1 cellular context compared by ENCODE assay signal in the genomic region with DNA sequence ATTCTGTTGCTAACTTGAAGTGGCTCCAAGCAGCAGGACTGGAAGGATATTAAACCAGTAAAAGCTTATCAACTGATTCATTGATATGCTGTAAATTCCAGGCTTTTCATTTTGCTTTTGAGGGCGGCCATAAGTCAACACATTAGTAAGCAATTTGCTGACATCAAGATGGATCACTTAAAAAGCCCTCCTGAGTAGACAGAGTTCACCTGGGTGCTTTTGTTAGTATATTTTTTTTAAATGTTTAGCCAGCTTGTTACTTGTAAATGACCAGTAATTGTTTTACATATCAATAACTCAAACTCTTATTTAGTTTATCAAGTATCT.
TF ChIP-seq lines count a peak whose summit lies in the region.

No MANE protein-coding gene starts in this region.

TF ChIP-seq in WTC11, 78 proteins besides CTCF, POLR2A, EP300 and RAD21:
- no peak for TF ChIP-seq ZNF232 (CRISPR knock-in tag; IDR thresholded peaks at IDR 0.05)
- TF ChIP-seq SOX15 (CRISPR knock-in tag; IDR thresholded peaks at IDR 0.05): no peak
- TF ChIP-seq ZSCAN18 (CRISPR knock-in tag; IDR thresholded peaks at IDR 0.05): no peak
- no peak for TF ChIP-seq SMAD4 (CRISPR knock-in tag; IDR thresholded peaks at IDR 0.05)
- no peak for TF ChIP-seq ESRRA (CRISPR knock-in tag; IDR thresholded peaks at IDR 0.05; ENCODE audit: borderline replicate concordance)
- no peak for TF ChIP-seq KAT7 (CRISPR knock-in tag; IDR thresholded peaks at IDR 0.05; ENCODE audit: borderline replicate concordance)
- TF ChIP-seq NR1H2 (CRISPR knock-in tag; IDR thresholded peaks at IDR 0.05): no peak
- TF ChIP-seq, protein P1, sequence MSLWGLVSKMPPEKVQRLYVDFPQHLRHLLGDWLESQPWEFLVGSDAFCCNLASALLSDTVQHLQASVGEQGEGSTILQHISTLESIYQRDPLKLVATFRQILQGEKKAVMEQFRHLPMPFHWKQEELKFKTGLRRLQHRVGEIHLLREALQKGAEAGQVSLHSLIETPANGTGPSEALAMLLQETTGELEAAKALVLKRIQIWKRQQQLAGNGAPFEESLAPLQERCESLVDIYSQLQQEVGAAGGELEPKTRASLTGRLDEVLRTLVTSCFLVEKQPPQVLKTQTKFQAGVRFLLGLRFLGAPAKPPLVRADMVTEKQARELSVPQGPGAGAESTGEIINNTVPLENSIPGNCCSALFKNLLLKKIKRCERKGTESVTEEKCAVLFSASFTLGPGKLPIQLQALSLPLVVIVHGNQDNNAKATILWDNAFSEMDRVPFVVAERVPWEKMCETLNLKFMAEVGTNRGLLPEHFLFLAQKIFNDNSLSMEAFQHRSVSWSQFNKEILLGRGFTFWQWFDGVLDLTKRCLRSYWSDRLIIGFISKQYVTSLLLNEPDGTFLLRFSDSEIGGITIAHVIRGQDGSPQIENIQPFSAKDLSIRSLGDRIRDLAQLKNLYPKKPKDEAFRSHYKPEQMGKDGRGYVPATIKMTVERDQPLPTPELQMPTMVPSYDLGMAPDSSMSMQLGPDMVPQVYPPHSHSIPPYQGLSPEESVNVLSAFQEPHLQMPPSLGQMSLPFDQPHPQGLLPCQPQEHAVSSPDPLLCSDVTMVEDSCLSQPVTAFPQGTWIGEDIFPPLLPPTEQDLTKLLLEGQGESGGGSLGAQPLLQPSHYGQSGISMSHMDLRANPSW (CRISPR knock-in tag; conservative IDR thresholded peaks at IDR 0.05; ENCODE audit: low read depth): no peak
- no peak for TF ChIP-seq USF1 (CRISPR knock-in tag; IDR thresholded peaks at IDR 0.05)
- TF ChIP-seq MYBL2 (CRISPR knock-in tag; IDR thresholded peaks at IDR 0.05): no peak
- TF ChIP-seq, protein P2, sequence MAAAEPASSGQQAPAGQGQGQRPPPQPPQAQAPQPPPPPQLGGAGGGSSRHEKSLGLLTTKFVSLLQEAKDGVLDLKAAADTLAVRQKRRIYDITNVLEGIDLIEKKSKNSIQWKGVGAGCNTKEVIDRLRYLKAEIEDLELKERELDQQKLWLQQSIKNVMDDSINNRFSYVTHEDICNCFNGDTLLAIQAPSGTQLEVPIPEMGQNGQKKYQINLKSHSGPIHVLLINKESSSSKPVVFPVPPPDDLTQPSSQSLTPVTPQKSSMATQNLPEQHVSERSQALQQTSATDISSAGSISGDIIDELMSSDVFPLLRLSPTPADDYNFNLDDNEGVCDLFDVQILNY (CRISPR knock-in tag; IDR thresholded peaks at IDR 0.05): no peak
- no peak for TF ChIP-seq TEAD1 (CRISPR knock-in tag; IDR thresholded peaks at IDR 0.05)
- TF ChIP-seq FOXP1 (CRISPR knock-in tag; IDR thresholded peaks at IDR 0.05; ENCODE audit: borderline replicate concordance): no peak
- TF ChIP-seq RORB (CRISPR knock-in tag; IDR thresholded peaks at IDR 0.05): no peak
- no peak for TF ChIP-seq NFE2L1 (CRISPR knock-in tag; IDR thresholded peaks at IDR 0.05)
- TF ChIP-seq HMGXB4 (CRISPR knock-in tag; IDR thresholded peaks at IDR 0.05): no peak
- TF ChIP-seq FOXK1 (CRISPR knock-in tag; IDR thresholded peaks at IDR 0.05): no peak
- TF ChIP-seq ZBTB21 (CRISPR knock-in tag; IDR thresholded peaks at IDR 0.05; ENCODE audit: borderline replicate concordance): no peak
- no peak for TF ChIP-seq CBFB (CRISPR knock-in tag; IDR thresholded peaks at IDR 0.05; ENCODE audit: low read depth)
TF ChIP-seq in WTC11: peak in this region for 0.
